ENCODE assay signal across 19 cellular contexts in genomic region chr5:7978991-7979390, GRCh38.
"Had no signal": no experiment of that assay in that cellular context is flagged by ENCODE, and none has a peak within 500 bp of the region (broad histone marks: within the 10 kb centered on the region; RNA-seq: fewer than 3 reads in every experiment).

No MANE protein-coding gene starts in this region.

- H3K4me3 ChIP-seq: SJSA1 had no signal

- H3K9me2 ChIP-seq: SK-N-SH had no signal

- H3K4me2 ChIP-seq: SK-N-SH had no signal

- H3K9ac ChIP-seq: SK-N-SH had no signal

- H3K9me3 ChIP-seq: SJSA1, SK-N-SH had no signal

- DNase-seq: KBM-7, MM.1S, NCI-H1092, NCI-H1105 treated with DMSO at 0.1 percent for 48 hours, NCI-H1417 treated with DMSO at 0.1 percent for 48 hours, NCI-H146, NCI-H1694 treated with DMSO at 0.1 percent for 48 hours, NCI-H1930, NCI-H2081, NCI-H2107, NCI-H2227 treated with DMSO at 0.1 percent for 48 hours, NCI-H524, NCI-H526 treated with DMSO at 0.1 percent for 48 hours, NCI-H748 treated with DMSO at 0.1 percent for 48 hours, Right ventricle myocardium superior, RPMI8226, SIG-M5, SK-N-SH had no signal

- H3K4me1 ChIP-seq: SJSA1 had no signal

- H3K36me3 ChIP-seq: SJSA1 had no signal

- H3K27ac ChIP-seq: SJSA1 had no signal
